In the genomic region with DNA sequence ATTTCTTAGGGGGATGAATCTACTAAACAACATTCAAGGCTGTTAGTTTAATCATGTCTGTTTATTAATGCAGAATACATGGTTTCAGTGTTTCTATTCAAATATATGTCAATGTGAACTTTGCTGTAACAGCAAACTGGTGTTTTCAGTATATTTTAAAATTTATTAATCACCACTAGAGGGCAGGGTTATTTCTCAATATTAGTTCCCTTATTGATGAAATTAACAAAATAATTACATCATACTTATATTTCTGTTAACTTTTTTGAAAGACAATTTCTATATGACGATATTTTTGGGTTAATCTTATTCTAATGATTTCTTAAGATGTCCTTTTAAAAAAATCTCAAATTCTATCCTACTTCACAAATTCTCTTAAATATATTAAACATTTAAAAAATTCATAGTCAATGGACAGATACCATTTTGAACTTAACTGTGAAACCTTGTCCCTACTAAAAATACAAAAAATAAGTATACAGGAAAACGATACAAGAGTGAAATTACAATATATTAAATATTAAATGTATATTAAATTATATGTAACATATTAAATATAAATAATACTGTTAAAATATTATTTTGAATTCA, we compare ENCODE assay signal across 10 cellular contexts.
A peak's percentile ranks its signal among the peaks of the same experiment; 100 is the strongest.
DNase-seq lines count a peak whose midpoint lies in the region; ATAC-seq and TF ChIP-seq lines count a peak whose summit lies in the region.
"Had no signal": no experiment of that assay in that cellular context is flagged by ENCODE, and none has a peak within 500 bp of the region (broad histone marks: within the 10 kb centered on the region; RNA-seq: fewer than 3 reads in every experiment).

No MANE protein-coding gene starts in this region.

- H3K27ac Mint-ChIP-seq in type B pancreatic cell = no peak overlapping the region

- TF ChIP-seq CTCF in cardiac muscle cell (IDR thresholded peaks at IDR 0.05; ENCODE audit: low read depth, low read length) = peak; percentile 39
- peak; percentile 6 for TF ChIP-seq CTCF in epithelial cell of esophagus (IDR thresholded peaks at IDR 0.05; ENCODE audit: insufficient read depth, low read depth, low read length, missing control alignments)
- peak; percentile 83 for TF ChIP-seq CTCF in type B pancreatic cell (conservative IDR thresholded peaks at IDR 0.05)

- no peaks in the 10 kb centered on the region for H3K4me1 ChIP-seq in cardiac muscle cell (ENCODE audit: low read depth)

- H3K36me3 ChIP-seq in cardiac muscle cell = no peaks in the 10 kb centered on the region

- DNase-seq in cardiac muscle cell (ENCODE audit: low read depth in 1 of 2, low spot score in 1 of 2) (peak; percentile 8 to 18), cardiac septum (ENCODE audit: low spot score) (no peak), NCI-H2171 treated with DMSO at 0.1 percent for 48 hours (lab: John Stamatoyannopoulos, UW) (peak; percentile 14), epithelial cell of esophagus (ENCODE audit: low read depth) (peak; percentile 12), type B pancreatic cell (ENCODE audit: extremely low spot score, unreplicated experiment) (no peak)
- no peak for DNase-seq in activated CD4-positive, alpha-beta T cell treated with anti-CD3 and anti-CD28 coated beads for 4 hours
- no peak for DNase-seq in activated effector memory CD4-positive, alpha-beta T cell treated with Interleukin-2 at 50 U/mL for 16 hours
- DNase-seq: Calu3, NCI-H2029 had no signal

- no peaks in the 10 kb centered on the region for H3K27me3 ChIP-seq in cardiac muscle cell

- no peak overlapping the region for H3K27ac ChIP-seq in cardiac muscle cell

- no peaks in the 10 kb centered on the region for H3K9me3 ChIP-seq in cardiac muscle cell (ENCODE audit: low read depth)

- no peak overlapping the region for H3K4me3 ChIP-seq in cardiac muscle cell
- H3K4me3 ChIP-seq in epithelial cell of esophagus (ENCODE audit: low read length) = no peak overlapping the region

- intact Hi-C loops in cardiac septum (cut with DNase I) = no loop called here

- H3K4me3 Mint-ChIP-seq in type B pancreatic cell = no peak overlapping the region

- no peaks in the 10 kb centered on the region for H3K4me1 Mint-ChIP-seq in type B pancreatic cell (ENCODE audit: unreplicated experiment)

- H3K9me3 Mint-ChIP-seq in type B pancreatic cell = no peaks in the 10 kb centered on the region

- H3K36me3 Mint-ChIP-seq in type B pancreatic cell = no peaks in the 10 kb centered on the region

- no peaks in the 10 kb centered on the region for H3K27me3 Mint-ChIP-seq in type B pancreatic cell

- ATAC-seq in GM21576 (IDR thresholded peaks at IDR 0.05; ENCODE audit: unreplicated experiment) = no peak

Comparison
In these comparisons a context has a peak if more than half of its experiments do, and no peak if none do; other contexts are left out.
1. DNase-seq: peak in cardiac muscle cell (2 of 2), NCI-H2171 treated with DMSO at 0.1 percent for 48 hours (single experiment) and epithelial cell of esophagus (single experiment); none in cardiac septum (single experiment), type B pancreatic cell (single experiment), activated CD4-positive, alpha-beta T cell treated with anti-CD3 and anti-CD28 coated beads for 4 hours (0 of 2) and activated effector memory CD4-positive, alpha-beta T cell treated with Interleukin-2 at 50 U/mL for 16 hours (single experiment).
2. CTCF ChIP-seq: peak in every context shown above with its lines; median percentile 83 in type B pancreatic cell; 39 in cardiac muscle cell; 6 in epithelial cell of esophagus.